In the genomic region with DNA sequence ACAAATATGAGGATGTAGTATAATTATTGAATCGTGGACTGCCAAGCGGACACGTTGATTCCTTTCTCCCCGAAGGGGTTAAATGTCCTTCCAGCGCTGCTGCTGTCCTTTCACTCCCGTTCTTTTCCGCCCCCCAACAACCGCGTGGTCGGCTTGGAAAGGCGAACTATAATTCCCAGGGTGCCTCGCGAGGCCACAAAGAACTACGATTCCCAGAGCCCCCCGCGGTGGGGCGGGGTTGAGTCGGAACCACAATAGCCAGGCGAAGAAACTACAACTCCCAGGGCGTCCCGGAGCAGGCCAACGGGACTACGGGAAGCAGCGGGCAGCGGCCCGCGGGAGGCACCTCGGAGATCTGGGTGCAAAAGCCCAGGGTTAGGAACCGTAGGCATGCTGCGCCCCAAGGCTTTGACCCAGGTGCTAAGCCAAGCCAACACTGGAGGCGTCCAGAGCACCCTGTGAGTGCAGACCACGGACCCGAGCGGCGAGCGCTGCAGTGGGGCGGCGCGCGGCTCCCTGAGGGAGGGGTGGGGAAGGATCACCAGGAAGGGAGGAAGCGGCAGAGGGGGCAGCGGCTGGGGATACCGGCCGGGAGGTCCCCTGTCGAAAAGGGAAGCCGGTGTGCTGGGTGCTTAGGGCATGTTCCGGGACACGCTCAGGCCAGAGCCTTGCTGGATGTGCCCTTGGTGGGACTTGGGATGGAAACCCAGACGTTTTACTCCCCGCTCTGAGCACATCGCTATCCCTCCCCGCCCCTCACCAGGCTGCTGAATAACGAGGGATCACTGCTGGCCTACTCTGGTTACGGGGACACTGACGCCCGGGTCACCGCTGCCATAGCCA, we compare ENCODE assay signal across 1 cellular context.
TF ChIP-seq lines count a peak whose summit lies in the region.

A gene (plus strand): TSS at position 283 of the 843 bp plus-strand sequence. CDS start 108 bp downstream, at position 391.

TF ChIP-seq in A549, 52 proteins besides CTCF, POLR2A, EP300 and RAD21 (continued from another document):
- TF ChIP-seq, protein P1, sequence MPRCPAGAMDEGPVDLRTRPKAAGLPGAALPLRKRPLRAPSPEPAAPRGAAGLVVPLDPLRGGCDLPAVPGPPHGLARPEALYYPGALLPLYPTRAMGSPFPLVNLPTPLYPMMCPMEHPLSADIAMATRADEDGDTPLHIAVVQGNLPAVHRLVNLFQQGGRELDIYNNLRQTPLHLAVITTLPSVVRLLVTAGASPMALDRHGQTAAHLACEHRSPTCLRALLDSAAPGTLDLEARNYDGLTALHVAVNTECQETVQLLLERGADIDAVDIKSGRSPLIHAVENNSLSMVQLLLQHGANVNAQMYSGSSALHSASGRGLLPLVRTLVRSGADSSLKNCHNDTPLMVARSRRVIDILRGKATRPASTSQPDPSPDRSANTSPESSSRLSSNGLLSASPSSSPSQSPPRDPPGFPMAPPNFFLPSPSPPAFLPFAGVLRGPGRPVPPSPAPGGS (IDR thresholded peaks at IDR 0.05) = peak; percentile 46; the same call in 1 of the 3 replicates
- TF ChIP-seq HOXB5 (CRISPR knock-in tag; IDR thresholded peaks at IDR 0.05) = 0 out of 2 replicates have a peak, but pooled peaks have one; percentile 57
- TF ChIP-seq, protein P2, sequence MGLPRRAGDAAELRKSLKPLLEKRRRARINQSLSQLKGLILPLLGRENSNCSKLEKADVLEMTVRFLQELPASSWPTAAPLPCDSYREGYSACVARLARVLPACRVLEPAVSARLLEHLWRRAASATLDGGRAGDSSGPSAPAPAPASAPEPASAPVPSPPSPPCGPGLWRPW (IDR thresholded peaks at IDR 0.05) = no peak
- no peak for TF ChIP-seq FOSB (CRISPR knock-in tag; IDR thresholded peaks at IDR 0.05)
- TF ChIP-seq JUN (IDR thresholded peaks at IDR 0.05) = peak; percentile 34 to 69; a peak in 2 of 5 replicates
TF ChIP-seq in A549: peak in this region for 14.
